20 cellular contexts compared by ENCODE assay signal in the genomic region with DNA sequence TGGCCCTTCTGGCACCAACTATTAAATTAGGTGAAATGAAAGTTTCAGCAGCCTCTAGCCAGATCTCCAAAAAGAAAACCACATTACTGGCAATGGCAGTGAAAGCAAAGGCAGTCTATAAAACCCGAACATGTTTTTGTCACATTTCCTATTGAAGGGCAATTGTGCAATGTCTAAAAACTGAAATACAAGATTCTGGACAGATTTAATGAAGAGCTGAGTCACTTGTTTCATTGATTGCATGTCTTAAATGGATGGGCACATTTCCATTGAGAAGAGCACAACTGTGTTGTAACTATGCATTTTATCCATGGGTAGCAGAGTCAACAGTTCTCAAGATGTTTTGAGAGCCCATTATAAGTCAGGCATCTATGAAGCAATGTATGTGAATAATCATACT.
A peak's percentile ranks its signal among the peaks of the same experiment; 100 is the strongest.
DNase-seq lines count a peak whose midpoint lies in the region; ATAC-seq and TF ChIP-seq lines count a peak whose summit lies in the region.
"Had no signal": no experiment of that assay in that cellular context is flagged by ENCODE, and none has a peak within 500 bp of the region (broad histone marks: within the 10 kb centered on the region; RNA-seq: fewer than 3 reads in every experiment).

No MANE protein-coding gene starts in this region.

- H3K27ac Mint-ChIP-seq in MCF 10A (ENCODE audit: low read depth, unreplicated experiment): peak overlapping the region; percentile 13
- H3K27ac Mint-ChIP-seq: effector memory CD8-positive, alpha-beta T cell had no signal

- POLR2A ChIA-PET in MCF 10A (lab: Yijun Ruan, JAX): interaction anchor here (1.7 to 2.3 kb wide), 2 partner anchors 8 to 44 kb away, joined by 4 to 8 read pairs; no protein-coding TSS in a partner anchor

- TF ChIP-seq POLR2A in breast epithelium (IDR thresholded peaks at IDR 0.05): no peak
- TF ChIP-seq POLR2A in uterus (IDR thresholded peaks at IDR 0.05): no peak

- no peak for TF ChIP-seq CTCF in MCF 10A (IDR thresholded peaks at IDR 0.05; ENCODE audit: unreplicated experiment)
- TF ChIP-seq CTCF in breast epithelium (IDR thresholded peaks at IDR 0.05): no peak
- TF ChIP-seq CTCF in astrocyte of the cerebellum (IDR thresholded peaks at IDR 0.05; ENCODE audit: low read depth, low read length, missing control alignments): no peak
- no peak for TF ChIP-seq CTCF in left lung (IDR thresholded peaks at IDR 0.05)
- no peak for TF ChIP-seq CTCF in uterus (IDR thresholded peaks at IDR 0.05)

- in situ Hi-C loops in astrocyte of the cerebellum (cut with HindIII; ENCODE audit: low sequenced_read_pairs): no loop called here

- peak overlapping the region in 1 of 2 donors; percentile 58 for H3K27ac ChIP-seq in breast epithelium
- H3K27ac ChIP-seq in left lung: peak overlapping the region in 1 of 2 donors; percentile 48
- no peak overlapping the region for H3K27ac ChIP-seq in uterus
- H3K27ac ChIP-seq: suprapubic skin had no signal

- H3K9me3 Mint-ChIP-seq in MCF 10A (ENCODE audit: unreplicated experiment): peaks cover 7% of the 10 kb centered on the region
- peaks cover 11% of the 10 kb centered on the region for H3K9me3 Mint-ChIP-seq in activated T-cell treated with anti-CD3 and anti-CD28 coated beads, Interleukin-2, amount 50 U/mL, for 4 hours

- peak; percentile 84 for DNase-seq in MCF 10A (ENCODE audit: unreplicated experiment)
- DNase-seq in breast epithelium (ENCODE audit: low spot score in 2 of 2): no peak
- DNase-seq in astrocyte of the cerebellum (ENCODE audit: low read depth): peak; percentile 6
- no peak for DNase-seq in left lung
- no peak for DNase-seq in 8988T
- DNase-seq in activated T-cell treated with anti-CD3 and anti-CD28 coated beads, Interleukin-2, amount 50 U/mL, for 4 hours: no peak
- DNase-seq in uterus: no peak
- DNase-seq: activated CD4-positive, alpha-beta T cell treated with anti-CD3 and anti-CD28 coated beads for 48 hours; activated naive CD4-positive, alpha-beta T cell treated with anti-CD3 and anti-CD28 coated beads, Interleukin-2, amount 50 U/mL, for 16 hours; activated T-cell treated with anti-CD3 and anti-CD28 coated beads for 4 hours; Calu3; effector memory CD8-positive, alpha-beta T cell; head of caudate nucleus; NCI-H187; NCI-H774; occipital lobe; stimulated activated CD4-positive, alpha-beta T cell treated with anti-CD3 and anti-CD28 coated beads, Interleukin-15, amount 100 ng/mL, for 24 hours had no signal

- CTCF ChIA-PET in MCF 10A (lab: Yijun Ruan, JAX): interaction anchor here (0.6 to 1.0 kb wide), 4 partner anchors 13 to 312 kb away, joined by 3 to 5 read pairs (median 3); no protein-coding TSS in a partner anchor

- intact Hi-C loops in MCF 10A (cut with micrococcal nuclease) (no loop called here), breast epithelium (cut with DNase I; ENCODE audit: low total_unique reads) (no loop called here), left lung (cut with DNase I) (no loop called here), uterus (cut with DNase I; ENCODE audit: low total_unique reads) (no loop called here)

- H3K27me3 Mint-ChIP-seq in MCF 10A (ENCODE audit: insufficient read depth, unreplicated experiment): no peaks in the 10 kb centered on the region
- peaks cover 5% of the 10 kb centered on the region for H3K27me3 Mint-ChIP-seq in activated T-cell treated with anti-CD3 and anti-CD28 coated beads, Interleukin-2, amount 50 U/mL, for 4 hours (ENCODE audit: low read depth)
- H3K27me3 Mint-ChIP-seq: central memory CD8-positive, alpha-beta T cell; effector memory CD8-positive, alpha-beta T cell had no signal

- peaks cover 6% of the 10 kb centered on the region for H3K36me3 Mint-ChIP-seq in MCF 10A (ENCODE audit: insufficient read depth, unreplicated experiment)
- no peaks in the 10 kb centered on the region for H3K36me3 Mint-ChIP-seq in activated T-cell treated with anti-CD3 and anti-CD28 coated beads, Interleukin-2, amount 50 U/mL, for 4 hours (ENCODE audit: insufficient read depth)

- H3K36me3 ChIP-seq in breast epithelium (no peaks in the 10 kb centered on the region), left lung (no peaks in the 10 kb centered on the region), uterus (no peaks in the 10 kb centered on the region)
- H3K36me3 ChIP-seq: suprapubic skin had no signal

- H3K4me3 ChIP-seq in breast epithelium: no peak overlapping the region
- H3K4me3 ChIP-seq in astrocyte of the cerebellum (ENCODE audit: low read depth, low read length): no peak overlapping the region
- no peak overlapping the region for H3K4me3 ChIP-seq in left lung
- no peak overlapping the region for H3K4me3 ChIP-seq in uterus
- H3K4me3 ChIP-seq: suprapubic skin had no signal

- peaks cover 24% of the 10 kb centered on the region for H3K4me1 Mint-ChIP-seq in MCF 10A (ENCODE audit: insufficient read depth, unreplicated experiment)
- H3K4me1 Mint-ChIP-seq in activated T-cell treated with anti-CD3 and anti-CD28 coated beads, Interleukin-2, amount 50 U/mL, for 4 hours (ENCODE audit: low read depth): no peaks in the 10 kb centered on the region
- H3K4me1 Mint-ChIP-seq: central memory CD8-positive, alpha-beta T cell had no signal

- H3K9me3 ChIP-seq in breast epithelium: peaks cover 6 to 8% of the 10 kb centered on the region in 2 donors
- H3K9me3 ChIP-seq in left lung: peaks cover 0 to 19% of the 10 kb centered on the region in 2 donors
- H3K9me3 ChIP-seq in uterus: no peaks in the 10 kb centered on the region
- H3K9me3 ChIP-seq: suprapubic skin had no signal

- ATAC-seq in left lung: peak; percentile 50
- no peak for ATAC-seq in GM18519 (IDR thresholded peaks at IDR 0.05; ENCODE audit: low FRiP score, unreplicated experiment)
- ATAC-seq in activated T-cell treated with anti-CD3 and anti-CD28 coated beads, Interleukin-2, amount 50 U/mL, for 4 hours: no peak
- ATAC-seq: effector memory CD8-positive, alpha-beta T cell had no signal

- no peaks in the 10 kb centered on the region for H3K27me3 ChIP-seq in breast epithelium
- H3K27me3 ChIP-seq in left lung: no peaks in the 10 kb centered on the region
- no peaks in the 10 kb centered on the region for H3K27me3 ChIP-seq in uterus
- H3K27me3 ChIP-seq: suprapubic skin had no signal

- no TSS peak for BruUV-seq in MCF 10A (replicated peaks; lab: Mats Ljungman, UMichigan)

- H3K4me1 ChIP-seq in breast epithelium: no peaks in the 10 kb centered on the region
- peaks cover 5 to 12% of the 10 kb centered on the region in 2 donors for H3K4me1 ChIP-seq in left lung
- H3K4me1 ChIP-seq in uterus: no peaks in the 10 kb centered on the region

- no peak overlapping the region for H3K4me3 Mint-ChIP-seq in MCF 10A (ENCODE audit: unreplicated experiment)
- no peak overlapping the region for H3K4me3 Mint-ChIP-seq in activated T-cell treated with anti-CD3 and anti-CD28 coated beads, Interleukin-2, amount 50 U/mL, for 4 hours
- H3K4me3 Mint-ChIP-seq: central memory CD8-positive, alpha-beta T cell; effector memory CD8-positive, alpha-beta T cell had no signal

Comparison
In these comparisons a context has a peak if more than half of its experiments do, and no peak if none do; other contexts are left out.
1. DNase-seq: peak in MCF 10A (single experiment) and astrocyte of the cerebellum (single experiment); none in breast epithelium (0 of 2), left lung (0 of 2), 8988T (single experiment), activated T-cell treated with anti-CD3 and anti-CD28 coated beads, Interleukin-2, amount 50 U/mL, for 4 hours (single experiment) and uterus (0 of 2).